Comparison of ENCODE assay signal across 9 cellular contexts in genomic region chr5:157859227-157859575, GRCh38. TPM values are rescaled to one million over a fixed set of nuclear protein-coding genes. Genes with fewer than 3 reads are reported as not detected.
DNase-seq lines count a peak whose midpoint lies in the region; ATAC-seq, FAIRE-seq and TF ChIP-seq lines count a peak whose summit lies in the region.
"Had no signal": no experiment of that assay in that cellular context is flagged by ENCODE, and none has a peak within 500 bp of the region (broad histone marks: within the 10 kb centered on the region; RNA-seq: fewer than 3 reads in every experiment).

No MANE protein-coding gene starts in this region.

- H3K27ac ChIP-seq in HEK293 (ENCODE audit: extremely low read depth, low read depth, low read length) = peak overlapping the region; percentile 71; the same call in 1 of the 2 replicates
- peak overlapping the region; percentile 94 for H3K27ac ChIP-seq in right atrium auricular region
- peak overlapping the region in 1 of 2 donors; percentile 94 for H3K27ac ChIP-seq in small intestine (ENCODE audit: low read depth in 1 of 2, low read length in 1 of 2)

- ATAC-seq in GM21447 (IDR thresholded peaks at IDR 0.05; ENCODE audit: unreplicated experiment) = no peak
- no peak for ATAC-seq in HG03378 (IDR thresholded peaks at IDR 0.05; ENCODE audit: unreplicated experiment)
- ATAC-seq in GM21529 (IDR thresholded peaks at IDR 0.05; ENCODE audit: unreplicated experiment) = no peak

- CTCF ChIA-PET in HEK293 (lab: Yijun Ruan, JAX) = interaction anchor here (0.6 to 1.3 kb wide), 5 partner anchors 13 to 825 kb away, joined by 3 to 5 read pairs (median 4); no protein-coding TSS in a partner anchor
- CTCF ChIA-PET in activated CD4-positive, alpha-beta memory T cell treated with anti-CD3 and anti-CD28 coated beads for 36 hours (lab: Charles Lee) = interaction anchor here (0.8 to 1.4 kb wide), 4 partner anchors 34 to 136 kb away, joined by 3 to 6 read pairs (median 4); no protein-coding TSS in a partner anchor

- no peaks in the 10 kb centered on the region for H3K9me3 Mint-ChIP-seq in activated CD4-positive, alpha-beta memory T cell treated with anti-CD3 and anti-CD28 coated beads for 36 hours

- no peaks in the 10 kb centered on the region for H3K27me3 Mint-ChIP-seq in activated CD4-positive, alpha-beta memory T cell treated with anti-CD3 and anti-CD28 coated beads for 36 hours

- 37 to 39% (median 37%) methylated on average over 10 of the region's 10 CpGs for WGBS in small intestine, 3 donors

- POLR2A ChIA-PET in HEK293 (lab: Yijun Ruan, JAX) = interaction anchor here (0.6 to 1.1 kb wide), 3 partner anchors 13 to 212 kb away, joined by 3 to 4 read pairs (median 3); no protein-coding TSS in a partner anchor
- POLR2A ChIA-PET in activated CD4-positive, alpha-beta memory T cell treated with anti-CD3 and anti-CD28 coated beads for 36 hours (lab: Charles Lee) = interaction anchor here (0.5 to 1.4 kb wide), 6 partner anchors 13 to 893 kb away, joined by 3 to 7 read pairs (median 4); no protein-coding TSS in a partner anchor

- H3K9me3 ChIP-seq in HEK293 (ENCODE audit: control insufficient read depth, insufficient read depth, low read depth, low read length) = no peaks in the 10 kb centered on the region
- H3K9me3 ChIP-seq in right atrium auricular region = no peaks in the 10 kb centered on the region
- H3K9me3 ChIP-seq in small intestine (ENCODE audit: control insufficient read depth, low read depth) = no peaks in the 10 kb centered on the region

- H3K36me3 Mint-ChIP-seq in activated CD4-positive, alpha-beta memory T cell treated with anti-CD3 and anti-CD28 coated beads for 36 hours = peaks cover 5% of the 10 kb centered on the region

- H3K4me1 Mint-ChIP-seq in activated CD4-positive, alpha-beta memory T cell treated with anti-CD3 and anti-CD28 coated beads for 36 hours (ENCODE audit: low read depth) = peaks cover 68% of the 10 kb centered on the region

- H3K27ac Mint-ChIP-seq in activated CD4-positive, alpha-beta memory T cell treated with anti-CD3 and anti-CD28 coated beads for 36 hours = peak overlapping the region; percentile 96

- DNase-seq in activated CD4-positive, alpha-beta memory T cell treated with anti-CD3 and anti-CD28 coated beads for 36 hours = no peak
- DNase-seq in right atrium auricular region (ENCODE audit: low spot score) (no peak), small intestine (no peak), NAMALWA (ENCODE audit: low spot score) (no peak)

- H3K4me1 ChIP-seq in HEK293 (ENCODE audit: control insufficient read depth, insufficient read depth, low read length) = peaks cover 4% of the 10 kb centered on the region; the same call in 1 of the 2 replicates
- peaks cover 0 to 36% of the 10 kb centered on the region in 2 donors for H3K4me1 ChIP-seq in right atrium auricular region
- peaks cover 7 to 9% of the 10 kb centered on the region in 2 donors for H3K4me1 ChIP-seq in small intestine (ENCODE audit: control insufficient read depth in 2 of 2, insufficient read depth in 1 of 2, low read depth in 1 of 2, low read length in 1 of 2)

- FAIRE-seq in small intestine (lab: Jason Lieb, UNC) = no peak
- FAIRE-seq: H54 had no signal

- H3K27me3 ChIP-seq in right atrium auricular region (no peaks in the 10 kb centered on the region), small intestine (ENCODE audit: control insufficient read depth in 2 of 2, insufficient read depth in 2 of 2, low read length in 2 of 2) (no peaks in the 10 kb centered on the region)

- H3K4me3 Mint-ChIP-seq in activated CD4-positive, alpha-beta memory T cell treated with anti-CD3 and anti-CD28 coated beads for 36 hours = peak overlapping the region; percentile 91

- peak overlapping the region; percentile 95 for H3K4me3 ChIP-seq in HEK293 (ENCODE audit: low read depth, low read length)
- H3K4me3 ChIP-seq in right atrium auricular region = peak overlapping the region; percentile 90 to 96
- peak overlapping the region; percentile 77 to 97 for H3K4me3 ChIP-seq in small intestine (ENCODE audit: low read depth in 1 of 2, low read length in 2 of 2)

- peaks cover 4% of the 10 kb centered on the region in 2 experiments; a peak in 2 of 3 replicates for H3K36me3 ChIP-seq in HEK293 (ENCODE audit: control insufficient read depth in 2 of 2, insufficient read depth in 1 of 2, low read length in 2 of 2)
- H3K36me3 ChIP-seq in right atrium auricular region = no peaks in the 10 kb centered on the region
- H3K36me3 ChIP-seq in small intestine (ENCODE audit: control insufficient read depth in 2 of 2, insufficient read depth in 2 of 2, low read length in 2 of 2) = no peaks in the 10 kb centered on the region

- no peak for TF ChIP-seq CTCF in HEK293 (tag by site-specific recombination; IDR thresholded peaks at IDR 0.05)
- no peak for TF ChIP-seq CTCF in right atrium auricular region (IDR thresholded peaks at IDR 0.05)

- intact Hi-C loops in activated CD4-positive, alpha-beta memory T cell treated with anti-CD3 and anti-CD28 coated beads for 36 hours (cut with micrococcal nuclease) = loop anchor here (2.0 to 10.0 kb wide), 6 partner anchors 36 to 936 kb away; partner anchors contain the start of gene MED7

TF ChIP-seq in HEK293, 187 proteins besides CTCF, POLR2A, EP300 and RAD21:
- TF ChIP-seq ZNF518A (tag by site-specific recombination; conservative IDR thresholded peaks at IDR 0.05; ENCODE audit: low read depth) (peak; percentile 56; the same call in 1 of the 2 replicates), SP3 (tag by site-specific recombination; IDR thresholded peaks at IDR 0.05) (no peak), ZNF692 (tag by site-specific recombination; IDR thresholded peaks at IDR 0.05) (0 out of 2 replicates have a peak, but pooled peaks have one; percentile 1)

RNA-seq across cellular contexts. Expression of gene CLINT1, which starts 0.3 kb away (rescaled TPM):
- 10 to 100 TPM; 48.7 to 49.4 TPM for total RNA-seq in activated CD4-positive, alpha-beta memory T cell treated with anti-CD3 and anti-CD28 coated beads for 36 hours
- total RNA-seq in right atrium auricular region = 10 to 100 TPM; 76.3 to 83.6 TPM
- 10 to 100 TPM; 37.3 to 77.7 (median 57.7) TPM for polyA plus RNA-seq in small intestine
